ENCODE assay signal across 37 cellular contexts in genomic region chr4:8209997-8210396, GRCh38. TPM values are rescaled to one million over a fixed set of nuclear protein-coding genes. Genes with fewer than 3 reads are reported as not detected.
"Had no signal": no experiment of that assay in that cellular context is flagged by ENCODE, and none has a peak within 500 bp of the region (broad histone marks: within the 10 kb centered on the region; RNA-seq: fewer than 3 reads in every experiment).

No MANE protein-coding gene starts in this region.

- H3K4me3 ChIP-seq: ascending aorta, cardiac muscle cell, Peyer's patch had no signal

- H3K27ac ChIP-seq: ascending aorta, cardiac muscle cell, Peyer's patch had no signal

- H3K27ac Mint-ChIP-seq: activated CD4-positive, alpha-beta T cell treated with anti-CD3 and anti-CD28 coated beads for 36 hours; activated CD4-positive, alpha-beta T cell treated with anti-CD3 and anti-CD28 coated beads, Interleukin-2, amount 10 ng/mL, durations not matched to agents 7 days and 5 days; activated CD8-positive, alpha-beta T cell treated with anti-CD3 and anti-CD28 coated beads, Interleukin-2, amount 10 ng/mL, durations not matched to agents 7 days and 5 days; activated naive CD4-positive, alpha-beta T cell treated with anti-CD3 and anti-CD28 coated beads, Interleukin-2, amount 50 U/mL, for 24 hours; activated naive CD8-positive, alpha-beta T cell treated with anti-CD3 and anti-CD28 coated beads, Interleukin-2, amount 10 ng/mL, durations not matched to agents 7 days and 5 days; activated T-cell treated with anti-CD3 and anti-CD28 coated beads, Interleukin-2, amount 50 U/mL, for 24 hours; activated T-helper 2 cell treated with anti-CD3 and anti-CD28 coated beads, Interferon-gamma antibody, Interleukin-2, Interleukin-4, amounts not matched to agents 10 μg/mL and 5 μg/mL and 100 μg/mL, durations not matched to agents 14 hours and 24 hours and 36 hours; WTC11 had no signal

- DNase-seq: activated CD4-positive, alpha-beta T cell treated with anti-CD3 and anti-CD28 coated beads for 36 hours; activated CD4-positive, alpha-beta T cell treated with anti-CD3 and anti-CD28 coated beads, Interleukin-2, amount 10 ng/mL, durations not matched to agents 7 days and 5 days; activated CD4-positive, alpha-beta T cell treated with anti-CD3 and anti-CD28 coated beads, Interleukin-2, amount 50 U/mL, for 48 hours; activated CD8-positive, alpha-beta T cell treated with anti-CD3 and anti-CD28 coated beads, Interleukin-2, amount 10 ng/mL, durations not matched to agents 7 days and 5 days; activated gamma-delta T cell; activated naive CD4-positive, alpha-beta T cell treated with Interleukin-2 at 50 U/mL for 16 hours; activated naive CD8-positive, alpha-beta T cell treated with anti-CD3 and anti-CD28 coated beads, Interleukin-2, amount 10 ng/mL, durations not matched to agents 7 days and 5 days; activated T-cell treated with anti-CD3 and anti-CD28 coated beads, Interleukin-2, amount 50 U/mL, for 24 hours; amygdala; Karpas-422; KBM-7; NCI-H1105; NCI-H1417 treated with DMSO at 0.1 percent for 48 hours; NCI-H1694; NCI-H1930; NCI-H2081 treated with DMSO at 0.1 percent for 48 hours; NCI-H345; NCI-H510A; NCI-H526; NCI-H748 treated with DMSO at 0.1 percent for 48 hours; NK-92 treated with Interleukin-12 subunit alpha and Interleukin-12 subunit beta, amount 100 ng/mL, for 24 hours; PC-3; Peyer's patch; Right ventricle myocardium superior; RPMI8226; SW 1271; T-helper 1 cell had no signal

- H3K4me3 Mint-ChIP-seq: activated CD4-positive, alpha-beta T cell treated with anti-CD3 and anti-CD28 coated beads for 36 hours; activated CD4-positive, alpha-beta T cell treated with anti-CD3 and anti-CD28 coated beads, Interleukin-2, amount 10 ng/mL, durations not matched to agents 7 days and 5 days; activated CD8-positive, alpha-beta T cell treated with anti-CD3 and anti-CD28 coated beads, Interleukin-2, amount 10 ng/mL, durations not matched to agents 7 days and 5 days; activated naive CD4-positive, alpha-beta T cell treated with anti-CD3 and anti-CD28 coated beads, Interleukin-2, amount 50 U/mL, for 24 hours; activated naive CD8-positive, alpha-beta T cell treated with anti-CD3 and anti-CD28 coated beads, Interleukin-2, amount 10 ng/mL, durations not matched to agents 7 days and 5 days; activated T-cell treated with anti-CD3 and anti-CD28 coated beads, Interleukin-2, amount 50 U/mL, for 24 hours; central memory CD8-positive, alpha-beta T cell; WTC11 had no signal

- H3K4me1 Mint-ChIP-seq: activated naive CD4-positive, alpha-beta T cell treated with anti-CD3 and anti-CD28 coated beads, Interleukin-2, amount 50 U/mL, for 24 hours had no signal

- H3K36me3 ChIP-seq: ascending aorta, cardiac muscle cell, Peyer's patch had no signal

- H3K9me3 Mint-ChIP-seq: activated CD4-positive, alpha-beta T cell treated with anti-CD3 and anti-CD28 coated beads, Interleukin-2, amount 10 ng/mL, durations not matched to agents 7 days and 5 days; activated naive CD4-positive, alpha-beta T cell treated with anti-CD3 and anti-CD28 coated beads, Interleukin-2, amount 50 U/mL, for 24 hours; activated naive CD8-positive, alpha-beta T cell treated with anti-CD3 and anti-CD28 coated beads, Interleukin-2, amount 10 ng/mL, durations not matched to agents 7 days and 5 days; activated T-cell treated with anti-CD3 and anti-CD28 coated beads, Interleukin-2, amount 50 U/mL, for 24 hours; activated T-helper 2 cell treated with anti-CD3 and anti-CD28 coated beads, Interferon-gamma antibody, Interleukin-2, Interleukin-4, amounts not matched to agents 10 μg/mL and 5 μg/mL and 100 μg/mL, durations not matched to agents 14 hours and 24 hours and 36 hours; central memory CD8-positive, alpha-beta T cell; WTC11 had no signal

- ATAC-seq: activated CD4-positive, alpha-beta T cell treated with anti-CD3 and anti-CD28 coated beads for 36 hours; activated CD4-positive, CD25-positive, alpha-beta regulatory T cell treated with anti-CD3 and anti-CD28 coated beads, Interleukin-2, amount 50 U/mL, for 24 hours; activated CD8-positive, alpha-beta T cell treated with anti-CD3 and anti-CD28 coated beads, Interleukin-2, amount 10 ng/mL, durations not matched to agents 7 days and 5 days; PC-3; WTC11 had no signal

- FAIRE-seq: TTC549 had no signal

- H3K9me3 ChIP-seq: ascending aorta, Peyer's patch had no signal

- H3K27me3 Mint-ChIP-seq: activated CD4-positive, alpha-beta T cell treated with anti-CD3 and anti-CD28 coated beads for 36 hours; activated CD4-positive, alpha-beta T cell treated with anti-CD3 and anti-CD28 coated beads, Interleukin-2, amount 10 ng/mL, durations not matched to agents 7 days and 5 days; activated naive CD4-positive, alpha-beta T cell treated with anti-CD3 and anti-CD28 coated beads, Interleukin-2, amount 50 U/mL, for 24 hours; activated naive CD8-positive, alpha-beta T cell treated with anti-CD3 and anti-CD28 coated beads, Interleukin-2, amount 10 ng/mL, durations not matched to agents 7 days and 5 days; activated T-cell treated with anti-CD3 and anti-CD28 coated beads, Interleukin-2, amount 50 U/mL, for 24 hours; central memory CD8-positive, alpha-beta T cell had no signal

- H3K27me3 ChIP-seq: ascending aorta, cardiac muscle cell, Peyer's patch had no signal

RNA-seq across cellular contexts. Expression of gene HTRA3, which starts 59.6 kb away (rescaled TPM):
- total RNA-seq: activated CD4-positive, alpha-beta T cell treated with anti-CD3 and anti-CD28 coated beads for 36 hours; activated CD4-positive, alpha-beta T cell treated with anti-CD3 and anti-CD28 coated beads, Interleukin-2, amount 10 ng/mL, durations not matched to agents 7 days and 5 days; activated CD8-positive, alpha-beta T cell treated with anti-CD3 and anti-CD28 coated beads, Interleukin-2, amount 10 ng/mL, durations not matched to agents 7 days and 5 days; activated naive CD8-positive, alpha-beta T cell treated with anti-CD3 and anti-CD28 coated beads, Interleukin-2, amount 10 ng/mL, durations not matched to agents 7 days and 5 days; MCF 10A; T-helper 2 cell treated with Interferon-gamma antibody and Interleukin-4, amounts not matched to agents 100 ng/mL and 5 ng/mL, for 36 hours had no signal
